In genomic region chr13:50843256-50844043, GRCh38 we compare ENCODE assay signal across 11 cellular contexts. TPM values are rescaled to one million over a fixed set of nuclear protein-coding genes. Genes with fewer than 3 reads are reported as not detected.
DNase-seq lines count a peak whose midpoint lies in the region; ATAC-seq and TF ChIP-seq lines count a peak whose summit lies in the region.
"Had no signal": no experiment of that assay in that cellular context is flagged by ENCODE, and none has a peak within 500 bp of the region (broad histone marks: within the 10 kb centered on the region; RNA-seq: fewer than 3 reads in every experiment).

TSS of gene DLEU7 (minus strand) at chr13:50843692. CDS start at chr13:50843646, 46 bp downstream.

- peaks cover 54% of the 10 kb centered on the region for H3K27me3 ChIP-seq in left ventricle myocardium inferior (ENCODE audit: low read depth)
- H3K27me3 ChIP-seq in Caco-2 (replicated peaks; ENCODE audit: control insufficient read depth, insufficient read depth, low read length): no peaks in the 10 kb centered on the region

- TF ChIP-seq CTCF in left ventricle myocardium inferior (IDR thresholded peaks at IDR 0.05; ENCODE audit: borderline replicate concordance): no peak
- TF ChIP-seq CTCF in Caco-2 (IDR thresholded peaks at IDR 0.05; ENCODE audit: insufficient read depth in 1 of 2, low read depth in 1 of 2, low read length in 1 of 2, severe bottlenecking in 1 of 2, unreplicated experiment in 1 of 2): no peak

- intact Hi-C loops in left ventricle myocardium inferior (cut with micrococcal nuclease) (no loop called here), Caco-2 (cut with micrococcal nuclease; ENCODE audit: unreplicated experiment) (no loop called here)

- H3K4me3 Mint-ChIP-seq in activated naive CD4-positive, alpha-beta T cell treated with anti-CD3 and anti-CD28 coated beads, Interleukin-2, amount 50 U/mL, for 24 hours: peak within 1 kb of the TSS; percentile 49
- no peak within 1 kb of the TSS for H3K4me3 Mint-ChIP-seq in Caco-2 (ENCODE audit: unreplicated experiment)

- no peaks in the 10 kb centered on the region for H3K9me3 Mint-ChIP-seq in activated naive CD4-positive, alpha-beta T cell treated with anti-CD3 and anti-CD28 coated beads, Interleukin-2, amount 50 U/mL, for 24 hours
- no peaks in the 10 kb centered on the region for H3K9me3 Mint-ChIP-seq in activated naive CD4-positive, alpha-beta T cell treated with anti-CD3 and anti-CD28 coated beads, Interleukin-2, amount 50 U/mL, for 72 hours
- no peaks in the 10 kb centered on the region for H3K9me3 Mint-ChIP-seq in Caco-2 (ENCODE audit: unreplicated experiment)

- H3K4me1 ChIP-seq in left ventricle myocardium inferior (peaks cover 14% of the 10 kb centered on the region), urinary bladder (ENCODE audit: insufficient read depth) (no peaks in the 10 kb centered on the region), Caco-2 (no peaks in the 10 kb centered on the region)

- peaks cover 2% of the 10 kb centered on the region for H3K36me3 Mint-ChIP-seq in activated naive CD4-positive, alpha-beta T cell treated with anti-CD3 and anti-CD28 coated beads, Interleukin-2, amount 50 U/mL, for 24 hours
- peaks cover 0 to 7% of the 10 kb centered on the region in 2 donors for H3K36me3 Mint-ChIP-seq in activated naive CD4-positive, alpha-beta T cell treated with anti-CD3 and anti-CD28 coated beads, Interleukin-2, amount 50 U/mL, for 72 hours
- H3K36me3 Mint-ChIP-seq in Caco-2 (ENCODE audit: insufficient read depth, unreplicated experiment): no peaks in the 10 kb centered on the region

- DNase-seq in activated naive CD4-positive, alpha-beta T cell treated with anti-CD3 and anti-CD28 coated beads, Interleukin-2, amount 50 U/mL, for 72 hours (ENCODE audit: low spot score in 2 of 2): no peak
- DNase-seq in left ventricle myocardium inferior: no peak
- no peak for DNase-seq in occipital lobe (lab: John Stamatoyannopoulos, UW)
- DNase-seq in stimulated activated CD4-positive, alpha-beta T cell treated with anti-CD3 and anti-CD28 coated beads, Interleukin-4, amount 100 ng/mL, for 4 hours: no peak
- no peak for DNase-seq in Caco-2
- DNase-seq in GM19240 (ENCODE audit: insufficient read length, low spot score): no peak
- DNase-seq: activated naive CD4-positive, alpha-beta T cell; NCI-H345 had no signal

- CTCF ChIA-PET in Caco-2 (lab: Charles Lee): no interaction called here

- POLR2A ChIA-PET in Caco-2 (lab: Charles Lee): no interaction called here

- H3K4me3 ChIP-seq in left ventricle myocardium inferior: peak within 1 kb of the TSS; percentile 60
- peak within 1 kb of the TSS; percentile 26 for H3K4me3 ChIP-seq in urinary bladder (ENCODE audit: low read depth, low read length)
- H3K4me3 ChIP-seq in Caco-2 (ENCODE audit: low read depth, low read length): no peak within 1 kb of the TSS

- H3K9me3 ChIP-seq in left ventricle myocardium inferior (replicated peaks) (no peaks in the 10 kb centered on the region), Caco-2 (no peaks in the 10 kb centered on the region)

- 14% methylated on average over 78 of the region's 78 CpGs for WGBS in urinary bladder

- H3K27ac Mint-ChIP-seq in activated naive CD4-positive, alpha-beta T cell treated with anti-CD3 and anti-CD28 coated beads, Interleukin-2, amount 50 U/mL, for 24 hours: no peak within 1 kb of the TSS
- no peak within 1 kb of the TSS for H3K27ac Mint-ChIP-seq in activated naive CD4-positive, alpha-beta T cell treated with anti-CD3 and anti-CD28 coated beads, Interleukin-2, amount 50 U/mL, for 72 hours
- no peak within 1 kb of the TSS for H3K27ac Mint-ChIP-seq in Caco-2 (ENCODE audit: unreplicated experiment)

- no TSS peak for BruUV-seq in Caco-2 (replicated peaks; lab: Mats Ljungman, UMichigan)

- H3K27ac ChIP-seq in left ventricle myocardium inferior (replicated peaks) (no peak within 1 kb of the TSS), urinary bladder (ENCODE audit: low read depth) (no peak within 1 kb of the TSS)

- no peak for ATAC-seq in activated naive CD4-positive, alpha-beta T cell treated with anti-CD3 and anti-CD28 coated beads, Interleukin-2, amount 50 U/mL, for 72 hours

- H3K4me1 Mint-ChIP-seq in activated naive CD4-positive, alpha-beta T cell treated with anti-CD3 and anti-CD28 coated beads, Interleukin-2, amount 50 U/mL, for 24 hours: peaks cover 14% of the 10 kb centered on the region
- H3K4me1 Mint-ChIP-seq in Caco-2 (ENCODE audit: low read depth, unreplicated experiment): no peaks in the 10 kb centered on the region

- H3K36me3 ChIP-seq in left ventricle myocardium inferior: no peaks in the 10 kb centered on the region
- no peaks in the 10 kb centered on the region for H3K36me3 ChIP-seq in urinary bladder (ENCODE audit: insufficient read depth)
- no peaks in the 10 kb centered on the region for H3K36me3 ChIP-seq in Caco-2 (ENCODE audit: control insufficient read depth, insufficient read depth, low read length)

- peaks cover 9% of the 10 kb centered on the region for H3K27me3 Mint-ChIP-seq in activated naive CD4-positive, alpha-beta T cell treated with anti-CD3 and anti-CD28 coated beads, Interleukin-2, amount 50 U/mL, for 24 hours
- H3K27me3 Mint-ChIP-seq in Caco-2 (ENCODE audit: insufficient read depth, unreplicated experiment): peaks cover 9% of the 10 kb centered on the region

RNA-seq across cellular contexts. Expression of gene DLEU7, which starts in this region (rescaled TPM):
- not detected for total RNA-seq in activated naive CD4-positive, alpha-beta T cell treated with anti-CD3 and anti-CD28 coated beads, Interleukin-2, amount 50 U/mL, for 72 hours
- 0.08 TPM for total RNA-seq in left ventricle myocardium inferior
- 24.0 TPM for total RNA-seq in occipital lobe
- total RNA-seq in urinary bladder: 0.11 TPM
- 0.09 TPM for polyA plus RNA-seq in urinary bladder
- total RNA-seq in Caco-2 (2022): not detected in 2 replicates
- total RNA-seq: fibroblast of villous mesenchyme had no signal

Comparison
In these comparisons a context has a peak if more than half of its experiments do, and no peak if none do; other contexts are left out.
1. RNA of gene DLEU7 (total RNA-seq): 24.0 TPM in occipital lobe (single experiment); 0.11 TPM in urinary bladder (single experiment), 0.08 TPM in left ventricle myocardium inferior (single experiment), not detected in activated naive CD4-positive, alpha-beta T cell treated with anti-CD3 and anti-CD28 coated beads, Interleukin-2, amount 50 U/mL, for 72 hours and not detected in Caco-2; every median in the first group is over 10 times any median in the second.